In genomic region chr21:24824209-24824608, GRCh38 we compare ENCODE assay signal across 17 cellular contexts.
"Had no signal": no experiment of that assay in that cellular context is flagged by ENCODE, and none has a peak within 500 bp of the region (broad histone marks: within the 10 kb centered on the region; RNA-seq: fewer than 3 reads in every experiment).

No MANE protein-coding gene starts in this region.

- H3K36me3 ChIP-seq: esophagus squamous epithelium, gastroesophageal sphincter, right lobe of liver, tibial nerve, upper lobe of right lung, vagina had no signal

- H3K4me1 ChIP-seq: esophagus squamous epithelium, gastroesophageal sphincter, psoas muscle, right lobe of liver, testis, tibial nerve, upper lobe of right lung, vagina had no signal

- H3K27me3 ChIP-seq: esophagus squamous epithelium, gastroesophageal sphincter, right lobe of liver, testis, tibial nerve, upper lobe of right lung, vagina had no signal

- H3K9me3 ChIP-seq: esophagus squamous epithelium, gastroesophageal sphincter, psoas muscle, right lobe of liver, testis, tibial nerve, upper lobe of right lung, vagina had no signal

- H3K4me3 ChIP-seq: esophagus squamous epithelium, gastroesophageal sphincter, psoas muscle, right lobe of liver, testis, tibial nerve, upper lobe of right lung, vagina had no signal

- DNase-seq: esophagus squamous epithelium; foreskin fibroblast; glutamatergic neuron; islet precursor cell; mammary epithelial cell; naive thymus-derived CD4-positive, alpha-beta T cell; nephron progenitor cell; psoas muscle; retina; right lobe of liver; stimulated activated CD4-positive, alpha-beta T cell treated with anti-CD3 and anti-CD28 coated beads, Interleukin-4, amount 100 ng/mL, for 24 hours; stimulated activated naive CD8-positive, alpha-beta T cell treated with anti-CD3 and anti-CD28 coated beads, Interleukin-15, amount 100 ng/mL, for 72 hours; testis; upper lobe of right lung had no signal

- H3K27ac ChIP-seq: esophagus squamous epithelium, gastroesophageal sphincter, psoas muscle, right lobe of liver, testis, tibial nerve, upper lobe of right lung, vagina had no signal
